In genomic region chr22:48960981-48961655, GRCh38 we compare ENCODE assay signal across 26 cellular contexts.
DNase-seq lines count a peak whose midpoint lies in the region; ATAC-seq, FAIRE-seq and TF ChIP-seq lines count a peak whose summit lies in the region.
"Had no signal": no experiment of that assay in that cellular context is flagged by ENCODE, and none has a peak within 500 bp of the region (broad histone marks: within the 10 kb centered on the region; RNA-seq: fewer than 3 reads in every experiment).

No MANE protein-coding gene starts in this region.

- H4K8ac ChIP-seq in H9 (replicated peaks; ENCODE audit: insufficient read length, low read depth, low read length): no peak overlapping the region

- no peaks in the 10 kb centered on the region for H4K20me1 ChIP-seq in H9 (ENCODE audit: control insufficient read depth, insufficient read depth, insufficient read length)

- no peak overlapping the region for H3K27ac Mint-ChIP-seq in H9
- no peak overlapping the region for H3K27ac Mint-ChIP-seq in endodermal cell
- no peak overlapping the region for H3K27ac Mint-ChIP-seq in progenitor cell of endocrine pancreas
- H3K27ac Mint-ChIP-seq: activated CD4-positive, alpha-beta T cell treated with anti-CD3 and anti-CD28 coated beads, Interleukin-2, amount 10 ng/mL, durations not matched to agents 7 days and 5 days; activated naive CD4-positive, alpha-beta T cell treated with anti-CD3 and anti-CD28 coated beads, Interleukin-2, amount 50 U/mL, for 24 hours; activated T-cell treated with anti-CD3 and anti-CD28 coated beads, Interleukin-2, amount 50 U/mL, for 24 hours; CD4-positive, alpha-beta memory T cell had no signal

- H3K4me3 Mint-ChIP-seq in H9 (no peak overlapping the region), endodermal cell (no peak overlapping the region), progenitor cell of endocrine pancreas (ENCODE audit: low read depth) (no peak overlapping the region)
- H3K4me3 Mint-ChIP-seq: activated CD4-positive, alpha-beta T cell treated with anti-CD3 and anti-CD28 coated beads, Interleukin-2, amount 10 ng/mL, durations not matched to agents 7 days and 5 days; activated naive CD4-positive, alpha-beta T cell treated with anti-CD3 and anti-CD28 coated beads, Interleukin-2, amount 50 U/mL, for 24 hours; activated T-cell treated with anti-CD3 and anti-CD28 coated beads, Interleukin-2, amount 50 U/mL, for 24 hours; CD4-positive, alpha-beta memory T cell had no signal

- H3K56ac ChIP-seq in H9 (ENCODE audit: insufficient read length, low read depth, low read length): no peak overlapping the region

- FAIRE-seq in RCC 7860 (lab: Jason Lieb, UNC): no peak
- FAIRE-seq: GM18507 had no signal

- H3K27ac ChIP-seq in H9 (ENCODE audit: insufficient read length, low read depth, low read length) (no peak overlapping the region), endodermal cell (ENCODE audit: low read depth, low read length) (no peak overlapping the region)
- H3K27ac ChIP-seq: heart left ventricle, neutrophil, VCaP had no signal

- no peak for ATAC-seq in GM18519 (IDR thresholded peaks at IDR 0.05; ENCODE audit: low FRiP score, unreplicated experiment)
- no peak for ATAC-seq in GM19467 (IDR thresholded peaks at IDR 0.05; ENCODE audit: unreplicated experiment)
- ATAC-seq: heart left ventricle, left ventricle myocardium superior had no signal

- no peak overlapping the region for H3K4ac ChIP-seq in H9 (ENCODE audit: low read depth, low read length)

- H3K9me3 ChIP-seq in H9 (ENCODE audit: control insufficient read depth, low read depth, low read length): no peaks in the 10 kb centered on the region
- no peaks in the 10 kb centered on the region for H3K9me3 ChIP-seq in endodermal cell (ENCODE audit: control insufficient read depth, low read length)
- H3K9me3 ChIP-seq: neutrophil, SK-N-SH had no signal

- H3K36me3 Mint-ChIP-seq in H9 (ENCODE audit: insufficient read depth in 1 of 3, low read depth in 3 of 3) (no peaks in the 10 kb centered on the region; a peak in 1 of 7 replicates), endodermal cell (ENCODE audit: low read depth) (no peaks in the 10 kb centered on the region), progenitor cell of endocrine pancreas (ENCODE audit: insufficient read depth) (no peaks in the 10 kb centered on the region)
- H3K36me3 Mint-ChIP-seq: activated naive CD4-positive, alpha-beta T cell treated with anti-CD3 and anti-CD28 coated beads, Interleukin-2, amount 50 U/mL, for 24 hours; CD4-positive, alpha-beta memory T cell had no signal

- H3K27me3 ChIP-seq in H9 (ENCODE audit: insufficient read depth, low read length) (no peaks in the 10 kb centered on the region), endodermal cell (ENCODE audit: control insufficient read depth, insufficient read depth, low read length, poor library complexity, severe bottlenecking) (no peaks in the 10 kb centered on the region)

- H3K4me1 Mint-ChIP-seq in H9 (peaks cover 29 to 35% of the 10 kb centered on the region in 2 experiments), endodermal cell (peaks cover 27% of the 10 kb centered on the region), progenitor cell of endocrine pancreas (ENCODE audit: low read depth) (no peaks in the 10 kb centered on the region)
- H3K4me1 Mint-ChIP-seq: activated CD4-positive, alpha-beta T cell treated with anti-CD3 and anti-CD28 coated beads, Interleukin-2, amount 10 ng/mL, durations not matched to agents 7 days and 5 days; activated naive CD4-positive, alpha-beta T cell treated with anti-CD3 and anti-CD28 coated beads, Interleukin-2, amount 50 U/mL, for 24 hours had no signal

- no peak overlapping the region for H3K9ac ChIP-seq in H9 (ENCODE audit: extremely low read depth, insufficient read length, low read length)
- H3K9ac ChIP-seq in endodermal cell (ENCODE audit: extremely low read depth, low read length, poor library complexity, severe bottlenecking): no peak overlapping the region
- H3K9ac ChIP-seq: SK-N-SH had no signal

- H3K18ac ChIP-seq in H9 (ENCODE audit: insufficient read length, low read depth, low read length): no peak overlapping the region

- H3K79me1 ChIP-seq in H9 (ENCODE audit: insufficient read depth, low read depth, low read length, poor library complexity, severe bottlenecking): no peaks in the 10 kb centered on the region

- H2BK20ac ChIP-seq in H9 (ENCODE audit: low read depth, low read length, poor library complexity, severe bottlenecking): no peak overlapping the region

- H3T11ph ChIP-seq in H9 (ENCODE audit: low read length): no peak overlapping the region

- no peaks in the 10 kb centered on the region for H3K36me3 ChIP-seq in endodermal cell (ENCODE audit: control insufficient read depth, insufficient read depth, low read length)
- H3K36me3 ChIP-seq: heart left ventricle, neutrophil had no signal

- DNase-seq in A172 (ENCODE audit: low spot score) (peak; percentile 8), H9 (peak; percentile 26), endodermal cell (peak; percentile 45), progenitor cell of endocrine pancreas (ENCODE audit: low spot score, unreplicated experiment) (peak; percentile 6), RCC 7860 (ENCODE audit: low spot score) (no peak), occipital lobe (lab: John Stamatoyannopoulos, UW) (no peak)
- DNase-seq: activated CD4-positive, alpha-beta T cell treated with anti-CD3 and anti-CD28 coated beads, Interleukin-2, amount 10 ng/mL, durations not matched to agents 7 days and 5 days; activated T-cell treated with anti-CD3 and anti-CD28 coated beads, Interleukin-2, amount 50 U/mL, for 24 hours; anterior cingulate cortex; CD4-positive, alpha-beta memory T cell; central memory CD4-positive, alpha-beta T cell; KBM-7; left ventricle myocardium superior; MM.1S; NCI-H1436 treated with DMSO at 0.1 percent for 48 hours; NCI-H2171 treated with DMSO at 0.1 percent for 48 hours; NCI-H524 treated with DMSO at 0.1 percent for 48 hours; retina; SK-N-SH had no signal

- no peak overlapping the region for H2AK5ac ChIP-seq in H9 (ENCODE audit: insufficient read length, low read length)

- H3K4me2 ChIP-seq in H9 (ENCODE audit: insufficient read depth, insufficient read length, low read length): no peak overlapping the region
- H3K4me2 ChIP-seq: SK-N-SH had no signal

- no peak overlapping the region for H4K91ac ChIP-seq in H9 (ENCODE audit: insufficient read length, low read depth, low read length)

- H2BK5ac ChIP-seq in H9 (ENCODE audit: insufficient read length, low read length): no peak overlapping the region

- H3K27me3 Mint-ChIP-seq in H9 (ENCODE audit: low read depth) (peaks cover 13% of the 10 kb centered on the region), endodermal cell (ENCODE audit: insufficient read depth) (no peaks in the 10 kb centered on the region), progenitor cell of endocrine pancreas (peaks cover 10% of the 10 kb centered on the region)

- H2BK15ac ChIP-seq in H9 (ENCODE audit: low read depth, low read length): no peak overlapping the region

- H3K4me1 ChIP-seq in H9 (ENCODE audit: insufficient read depth, low read length) (peaks cover 4% of the 10 kb centered on the region; the same call in 1 of the 2 replicates), endodermal cell (ENCODE audit: control insufficient read depth, insufficient read depth, low read length) (peaks cover 9% of the 10 kb centered on the region)
- H3K4me1 ChIP-seq: heart left ventricle had no signal

- H2BK120ac ChIP-seq in H9 (ENCODE audit: low read depth, low read length, poor library complexity, severe bottlenecking): no peak overlapping the region

- H3K4me3 ChIP-seq in endodermal cell (ENCODE audit: low read length): no peak overlapping the region
- H3K4me3 ChIP-seq: heart left ventricle had no signal

- no peaks in the 10 kb centered on the region for H3K23me2 ChIP-seq in H9 (ENCODE audit: insufficient read length, low read depth, low read length, poor library complexity, severe bottlenecking)

- H3K79me2 ChIP-seq in H9 (ENCODE audit: insufficient read depth, low read length): no peaks in the 10 kb centered on the region

- TF ChIP-seq CTCF in H9 (conservative IDR thresholded peaks at IDR 0.05): no peak
- no peak for TF ChIP-seq CTCF in endodermal cell (conservative IDR thresholded peaks at IDR 0.05)
- no peak for TF ChIP-seq CTCF in progenitor cell of endocrine pancreas (IDR thresholded peaks at IDR 0.05; ENCODE audit: unreplicated experiment)

- H4K5ac ChIP-seq in H9 (ENCODE audit: insufficient read length, low read depth, low read length): no peak overlapping the region

- H3K14ac ChIP-seq in H9 (ENCODE audit: insufficient read depth, low read length): no peak overlapping the region

- no CpG with 5 or more reads among the region's 9 CpGs for WGBS in H9 (ENCODE audit: extremely low coverage, insufficient read length, low lambda C conversion rate)
- 74 to 82% methylated on average over 3 to 8 of the region's 9 CpGs for WGBS in endodermal cell (ENCODE audit: insufficient coverage in 1 of 2, insufficient read length in 1 of 2), 2 experiments

- H3K9me3 Mint-ChIP-seq in H9 (no peaks in the 10 kb centered on the region; a peak in 2 of 5 replicates), endodermal cell (no peaks in the 10 kb centered on the region), progenitor cell of endocrine pancreas (ENCODE audit: low read depth) (no peaks in the 10 kb centered on the region)
- H3K9me3 Mint-ChIP-seq: activated T-cell treated with anti-CD3 and anti-CD28 coated beads, Interleukin-2, amount 50 U/mL, for 24 hours had no signal

- H3K23ac ChIP-seq in H9 (ENCODE audit: insufficient read length, low read depth, low read length): no peak overlapping the region

- no peak overlapping the region for H2AFZ ChIP-seq in H9 (ENCODE audit: low read length)

- no peak overlapping the region for H2BK12ac ChIP-seq in H9 (ENCODE audit: insufficient read length, low read depth, low read length)

Comparison
In these comparisons a context has a peak if more than half of its experiments do, and no peak if none do; other contexts are left out.
1. DNase-seq: peak in A172 (single experiment), H9 (single experiment), endodermal cell (single experiment) and progenitor cell of endocrine pancreas (single experiment); none in RCC 7860 (single experiment) and occipital lobe (single experiment).